Comparison of ENCODE assay signal across 25 cellular contexts in genomic region chr3:170387952-170388351, GRCh38. TPM values are rescaled to one million over a fixed set of nuclear protein-coding genes. Genes with fewer than 3 reads are reported as not detected.
DNase-seq lines count a peak whose midpoint lies in the region; ATAC-seq, FAIRE-seq and TF ChIP-seq lines count a peak whose summit lies in the region.
"Had no signal": no experiment of that assay in that cellular context is flagged by ENCODE, and none has a peak within 500 bp of the region (broad histone marks: within the 10 kb centered on the region; RNA-seq: fewer than 3 reads in every experiment).

No MANE protein-coding gene starts in this region.

- H3K4me2 ChIP-seq in GM23248 (ENCODE audit: unreplicated experiment) = no peak overlapping the region
- no peak overlapping the region for H3K4me2 ChIP-seq in astrocyte (ENCODE audit: low read length)
- no peak overlapping the region for H3K4me2 ChIP-seq in mesendoderm (ENCODE audit: low read length)

- H4K20me1 ChIP-seq in GM23248 (ENCODE audit: insufficient read depth) (no peaks in the 10 kb centered on the region), astrocyte (ENCODE audit: insufficient read depth, low read length) (peaks cover 70% of the 10 kb centered on the region)

- H3K4me1 ChIP-seq in GM23248 (ENCODE audit: insufficient read depth) (peaks cover 8% of the 10 kb centered on the region), astrocyte (ENCODE audit: insufficient read depth, low read length) (no peaks in the 10 kb centered on the region), mesendoderm (ENCODE audit: control insufficient read depth, low read depth, low read length) (no peaks in the 10 kb centered on the region)
- no peaks in the 10 kb centered on the region for H3K4me1 ChIP-seq in naive thymus-derived CD4-positive, alpha-beta T cell (ENCODE audit: control insufficient read depth in 2 of 2, insufficient read depth in 2 of 2, low read length in 2 of 2)
- H3K4me1 ChIP-seq: BE2C, body of pancreas, uterus had no signal

- H3K23ac ChIP-seq in mesendoderm (ENCODE audit: low read length) = no peak overlapping the region

- no peak for TF ChIP-seq CTCF in astrocyte (IDR thresholded peaks at IDR 0.05; ENCODE audit: insufficient read depth, low read depth, low read length)

- H3K27ac Mint-ChIP-seq in astrocyte (ENCODE audit: unreplicated experiment) = no peak overlapping the region
- H3K27ac Mint-ChIP-seq in naive thymus-derived CD4-positive, alpha-beta T cell = no peak overlapping the region
- H3K27ac Mint-ChIP-seq: activated naive CD4-positive, alpha-beta T cell treated with anti-CD3 and anti-CD28 coated beads, Interleukin-2, amount 50 U/mL, for 24 hours; activated T-cell treated with anti-CD3 and anti-CD28 coated beads, Interleukin-2, amount 50 U/mL, for 72 hours; dendritic cell treated with granulocyte-macrophage colony-stimulating factor and Interleukin-4, amounts not matched to agents 40 ng/mL and 50 ng/mL, for 4 days; immature natural killer cell; natural killer cell; T-helper 2 cell treated with Interferon-gamma antibody and Interleukin-4, amounts not matched to agents 5 μg/mL and 100 μg/mL, for 36 hours had no signal

- peaks cover 27% of the 10 kb centered on the region for H3F3A ChIP-seq in GM23248 (ENCODE audit: insufficient read depth)

- no peak overlapping the region for H4K5ac ChIP-seq in mesendoderm (ENCODE audit: low read length)

- H3K9me3 ChIP-seq in GM23248 (ENCODE audit: low read depth) = peaks cover 4% of the 10 kb centered on the region
- no peaks in the 10 kb centered on the region for H3K9me3 ChIP-seq in astrocyte (ENCODE audit: insufficient read depth, low read depth, low read length)
- no peaks in the 10 kb centered on the region for H3K9me3 ChIP-seq in naive thymus-derived CD4-positive, alpha-beta T cell (ENCODE audit: control insufficient read depth in 2 of 3, low read length in 3 of 3)
- H3K9me3 ChIP-seq: BE2C, body of pancreas, uterus had no signal

- H3K56ac ChIP-seq in mesendoderm (ENCODE audit: low read length) = no peak overlapping the region

- in situ Hi-C loops in GM23248 (cut with MboI) = no loop called here

- no peaks in the 10 kb centered on the region for H3K27me3 Mint-ChIP-seq in astrocyte (ENCODE audit: low read depth, unreplicated experiment)
- no peaks in the 10 kb centered on the region for H3K27me3 Mint-ChIP-seq in naive thymus-derived CD4-positive, alpha-beta T cell
- H3K27me3 Mint-ChIP-seq: activated naive CD4-positive, alpha-beta T cell treated with anti-CD3 and anti-CD28 coated beads, Interleukin-2, amount 50 U/mL, for 24 hours; dendritic cell treated with granulocyte-macrophage colony-stimulating factor and Interleukin-4, amounts not matched to agents 40 ng/mL and 50 ng/mL, for 4 days had no signal

- no peak overlapping the region for H2BK120ac ChIP-seq in mesendoderm (ENCODE audit: low read depth, low read length)

- no peaks in the 10 kb centered on the region for H3K9me3 Mint-ChIP-seq in astrocyte (ENCODE audit: unreplicated experiment)
- H3K9me3 Mint-ChIP-seq in naive thymus-derived CD4-positive, alpha-beta T cell = peaks cover 0 to 3% (median 0%) of the 10 kb centered on the region in 11 donors
- H3K9me3 Mint-ChIP-seq: activated naive CD4-positive, alpha-beta T cell treated with anti-CD3 and anti-CD28 coated beads, Interleukin-2, amount 50 U/mL, for 24 hours; activated T-cell treated with anti-CD3 and anti-CD28 coated beads, Interleukin-2, amount 50 U/mL, for 72 hours; dendritic cell treated with granulocyte-macrophage colony-stimulating factor and Interleukin-4, amounts not matched to agents 40 ng/mL and 50 ng/mL, for 4 days; immature natural killer cell; natural killer cell; T-helper 2 cell treated with Interferon-gamma antibody and Interleukin-4, amounts not matched to agents 5 μg/mL and 100 μg/mL, for 36 hours had no signal

- no peak overlapping the region for H2BK5ac ChIP-seq in mesendoderm (ENCODE audit: low read length)

- no peak overlapping the region for H3K18ac ChIP-seq in mesendoderm (ENCODE audit: low read length)

- no peak overlapping the region for H2AK5ac ChIP-seq in mesendoderm (ENCODE audit: low read length)

- no peak overlapping the region for H2BK15ac ChIP-seq in mesendoderm (replicated peaks; ENCODE audit: low read depth)

- H3K4me1 Mint-ChIP-seq in astrocyte (ENCODE audit: low read depth, unreplicated experiment) = peaks cover 12% of the 10 kb centered on the region
- peaks cover 0 to 24% (median 10%) of the 10 kb centered on the region in 7 donors for H3K4me1 Mint-ChIP-seq in naive thymus-derived CD4-positive, alpha-beta T cell

- H3K36me3 ChIP-seq in GM23248 (ENCODE audit: low read depth) (peaks cover 74% of the 10 kb centered on the region), astrocyte (ENCODE audit: insufficient read depth, low read length) (peaks cover 66% of the 10 kb centered on the region), mesendoderm (ENCODE audit: control insufficient read depth, insufficient read depth, low read length) (peaks cover 1% of the 10 kb centered on the region)
- H3K36me3 ChIP-seq in naive thymus-derived CD4-positive, alpha-beta T cell (ENCODE audit: control insufficient read depth in 2 of 3, insufficient read depth in 3 of 3, low read length in 3 of 3) = peaks cover 0 to 37% (median 5%) of the 10 kb centered on the region in 3 experiments

- no peak overlapping the region for H2AFZ ChIP-seq in GM23248
- H2AFZ ChIP-seq in astrocyte (ENCODE audit: low read depth, low read length) = no peak overlapping the region

- H3K9ac ChIP-seq in GM23248 (no peak overlapping the region), astrocyte (ENCODE audit: low read length) (no peak overlapping the region), mesendoderm (ENCODE audit: low read length) (no peak overlapping the region)

- H3K4me3 Mint-ChIP-seq in astrocyte (ENCODE audit: unreplicated experiment) = no peak overlapping the region
- H3K4me3 Mint-ChIP-seq in naive thymus-derived CD4-positive, alpha-beta T cell = no peak overlapping the region
- H3K4me3 Mint-ChIP-seq: activated naive CD4-positive, alpha-beta T cell treated with anti-CD3 and anti-CD28 coated beads, Interleukin-2, amount 50 U/mL, for 24 hours; activated T-cell treated with anti-CD3 and anti-CD28 coated beads, Interleukin-2, amount 50 U/mL, for 72 hours; dendritic cell treated with granulocyte-macrophage colony-stimulating factor and Interleukin-4, amounts not matched to agents 40 ng/mL and 50 ng/mL, for 4 days; immature natural killer cell; natural killer cell; T-helper 2 cell treated with Interferon-gamma antibody and Interleukin-4, amounts not matched to agents 5 μg/mL and 100 μg/mL, for 36 hours had no signal

- peak; percentile 22 for DNase-seq in CD1c-positive myeloid dendritic cell (ENCODE audit: extremely low spot score)
- DNase-seq in GM23248 = peak; percentile 60
- peak; percentile 16 for DNase-seq in astrocyte (ENCODE audit: low read depth)
- peak; percentile 70 for DNase-seq in iris pigment epithelial cell (ENCODE audit: low read depth)
- DNase-seq in mesendoderm = no peak
- DNase-seq in naive thymus-derived CD4-positive, alpha-beta T cell = no peak
- DNase-seq: activated CD8-positive, alpha-beta memory T cell treated with anti-CD3 and anti-CD28 coated beads for 24 hours; activated T-cell treated with anti-CD3 and anti-CD28 coated beads, Interleukin-2, amount 50 U/mL, for 72 hours; BE2C; body of pancreas; GOT3; head of caudate nucleus; immature natural killer cell; mammary epithelial cell; natural killer cell; NCI-H1105; NCI-H524; SHP77 treated with DMSO at 0.1 percent for 48 hours; stimulated activated CD4-positive, alpha-beta T cell treated with anti-CD3 and anti-CD28 coated beads, Interleukin-2, amount 100 ng/mL, for 48 hours; uterus had no signal

- POLR2A ChIA-PET in naive thymus-derived CD4-positive, alpha-beta T cell (lab: Charles Lee) = no interaction called here

- H3K79me1 ChIP-seq in mesendoderm (ENCODE audit: low read length) = no peaks in the 10 kb centered on the region

- H3K36me3 Mint-ChIP-seq in astrocyte (ENCODE audit: low read depth, unreplicated experiment) = peaks cover 22% of the 10 kb centered on the region
- peaks cover 7 to 66% (median 32%) of the 10 kb centered on the region in 5 donors for H3K36me3 Mint-ChIP-seq in naive thymus-derived CD4-positive, alpha-beta T cell

- no peak overlapping the region for H3K27ac ChIP-seq in GM23248
- no peak overlapping the region for H3K27ac ChIP-seq in astrocyte (ENCODE audit: low read depth, low read length)
- no peak overlapping the region for H3K27ac ChIP-seq in mesendoderm (ENCODE audit: low read depth, low read length)
- no peak overlapping the region for H3K27ac ChIP-seq in naive thymus-derived CD4-positive, alpha-beta T cell (ENCODE audit: low read depth, low read length)
- H3K27ac ChIP-seq: body of pancreas, epithelial cell of prostate, uterus had no signal

- H3K79me2 ChIP-seq in GM23248 (ENCODE audit: insufficient read depth) (peaks cover 94% of the 10 kb centered on the region), astrocyte (ENCODE audit: insufficient read depth, low read length) (peaks cover 76% of the 10 kb centered on the region), mesendoderm (ENCODE audit: control insufficient read depth, insufficient read depth, low read length) (peaks cover 15% of the 10 kb centered on the region)

- H4K8ac ChIP-seq in mesendoderm (ENCODE audit: low read depth, low read length) = no peak overlapping the region

- H3K4me3 ChIP-seq in GM23248 (no peak overlapping the region), astrocyte (ENCODE audit: insufficient read depth, low read depth, low read length) (no peak overlapping the region), mesendoderm (ENCODE audit: low read length) (no peak overlapping the region)
- no peak overlapping the region for H3K4me3 ChIP-seq in naive thymus-derived CD4-positive, alpha-beta T cell (ENCODE audit: low read length)
- H3K4me3 ChIP-seq: body of pancreas, uterus had no signal

- intact Hi-C loops in naive thymus-derived CD4-positive, alpha-beta T cell (cut with micrococcal nuclease) = no loop called here

- CTCF ChIA-PET in naive thymus-derived CD4-positive, alpha-beta T cell (lab: Charles Lee) = no interaction called here

- H3K27me3 ChIP-seq in GM23248 (replicated peaks; ENCODE audit: insufficient read depth) (no peaks in the 10 kb centered on the region), astrocyte (ENCODE audit: insufficient read depth, low read length) (no peaks in the 10 kb centered on the region), mesendoderm (ENCODE audit: insufficient read depth, low read length, poor library complexity) (no peaks in the 10 kb centered on the region)
- no peaks in the 10 kb centered on the region for H3K27me3 ChIP-seq in naive thymus-derived CD4-positive, alpha-beta T cell (ENCODE audit: control insufficient read depth in 2 of 2, insufficient read depth in 2 of 2, low read length in 2 of 2)
- H3K27me3 ChIP-seq: BE2C, body of pancreas, uterus had no signal

- FAIRE-seq in astrocyte (lab: Jason Lieb, UNC) = no peak

- no peak overlapping the region for H3K4ac ChIP-seq in mesendoderm (ENCODE audit: low read depth, low read length)

- no peak for ATAC-seq in naive thymus-derived CD4-positive, alpha-beta T cell
- no peak for ATAC-seq in HG03439 (IDR thresholded peaks at IDR 0.05; ENCODE audit: unreplicated experiment)
- ATAC-seq: activated T-cell treated with anti-CD3 and anti-CD28 coated beads, Interleukin-2, amount 50 U/mL, for 72 hours; body of pancreas; natural killer cell had no signal

- no peaks in the 10 kb centered on the region for H3K9me2 ChIP-seq in GM23248 (ENCODE audit: insufficient read depth)

RNA-seq across cellular contexts. Expression of gene SKIL, which starts 30.4 kb away (rescaled TPM):
- 39.1 and 53.2 TPM in 2 replicates for total RNA-seq in GM23248 (2014; rRNA removed; shearing (Covaris generic))
- polyA plus RNA-seq in GM23248 (2016; fragmentation: Nextera tagmentation; extraction: Ambion mirVana) = 27.9 and 28.6 TPM in 2 replicates
- total RNA-seq in astrocyte = 152 and 156 TPM in 2 replicates
- 68.6 TPM for polyA plus RNA-seq in mesendoderm (2013, experiment 1 of 2)
- polyA plus RNA-seq in mesendoderm (2013, experiment 2 of 2) = 69.3 TPM
- 10 to 100 TPM; 19.1 to 80.5 (median 40.9) TPM for total RNA-seq in naive thymus-derived CD4-positive, alpha-beta T cell
- polyA plus RNA-seq in naive thymus-derived CD4-positive, alpha-beta T cell = 1 to 10 TPM; 4.7 to 6.0 TPM

RNA-seq across cellular contexts. Expression of gene CLDN11, which starts 30.7 kb away (rescaled TPM):
- total RNA-seq in GM23248 (2014; rRNA removed; shearing (Covaris generic)) = 81.9 and 95.9 TPM in 2 replicates
- 84.5 and 84.9 TPM in 2 replicates for polyA plus RNA-seq in GM23248 (2016; fragmentation: Nextera tagmentation; extraction: Ambion mirVana)
- 0.22 and 0.70 TPM in 2 replicates for total RNA-seq in astrocyte
- 26.2 TPM for polyA plus RNA-seq in mesendoderm (2013, experiment 1 of 2)
- polyA plus RNA-seq in mesendoderm (2013, experiment 2 of 2) = 25.3 TPM
- not detected for total RNA-seq in naive thymus-derived CD4-positive, alpha-beta T cell
- not detected for polyA plus RNA-seq in naive thymus-derived CD4-positive, alpha-beta T cell
- total RNA-seq: activated T-cell treated with anti-CD3 and anti-CD28 coated beads, Interleukin-2, amount 50 U/mL, for 72 hours had no signal
- polyA plus RNA-seq: immature natural killer cell had no signal

Comparison
In these comparisons a context has a peak if more than half of its experiments do, and no peak if none do; other contexts are left out.
1. DNase-seq: peak in CD1c-positive myeloid dendritic cell (single experiment), GM23248 (single experiment), astrocyte (single experiment) and iris pigment epithelial cell (single experiment); none in mesendoderm (single experiment) and naive thymus-derived CD4-positive, alpha-beta T cell (0 of 9).
2. RNA of gene CLDN11, which starts 30.7 kb away (total RNA-seq): 81.9 to 95.9 TPM in GM23248; 0.22 to 0.70 TPM in astrocyte and not detected in naive thymus-derived CD4-positive, alpha-beta T cell; every median in the first group is over 10 times any median in the second.